In genomic region chr6:17120019-17120418, GRCh38 we compare ENCODE assay signal across 14 cellular contexts. TPM values are rescaled to one million over a fixed set of nuclear protein-coding genes. Genes with fewer than 3 reads are reported as not detected.
"Had no signal": no experiment of that assay in that cellular context is flagged by ENCODE, and none has a peak within 500 bp of the region (broad histone marks: within the 10 kb centered on the region; RNA-seq: fewer than 3 reads in every experiment).

No MANE protein-coding gene starts in this region.

- H3K4me3 ChIP-seq: right atrium auricular region, tibial artery, vagina had no signal

- H3K27me3 ChIP-seq: right atrium auricular region, tibial artery, vagina had no signal

- H3K9me3 ChIP-seq: right atrium auricular region, tibial artery, vagina had no signal

- H3K27ac ChIP-seq: epithelial cell of prostate, right atrium auricular region, tibial artery, vagina had no signal

- DNase-seq: activated CD4-positive, alpha-beta memory T cell treated with anti-CD3 and anti-CD28 coated beads, Interleukin-2, amount 10 ng/mL, durations not matched to agents 7 days and 5 days; activated naive CD4-positive, alpha-beta T cell treated with Interleukin-2 at 50 U/mL for 16 hours; effector memory CD8-positive, alpha-beta T cell; immature natural killer cell; natural killer cell; small intestine; T-helper 9 cell; tibial artery had no signal

- H3K36me3 ChIP-seq: right atrium auricular region, tibial artery, vagina had no signal

RNA-seq across cellular contexts. Expression of gene STMND1, which starts 18.2 kb away (rescaled TPM):
- total RNA-seq: activated CD4-positive, alpha-beta memory T cell treated with anti-CD3 and anti-CD28 coated beads, Interleukin-2, amount 10 ng/mL, durations not matched to agents 7 days and 5 days; activated T-helper 1 cell treated with anti-CD3 and anti-CD28 coated beads, Interleukin-12 subunit alpha, Interleukin-12 subunit beta, Interleukin-2, Interleukin-4 antibody, amounts not matched to agents 30 ng/mL and 10 ng/mL and 1 ng/mL, durations not matched to agents 14 hours and 24 hours and 36 hours; lung microvascular endothelial cell; natural killer cell; posterior vena cava; right atrium auricular region; vagina had no signal
- polyA plus RNA-seq: immature natural killer cell had no signal
